Comparison of ENCODE assay signal across 9 cellular contexts in genomic region chr2:54601339-54601738, GRCh38.
A peak's percentile ranks its signal among the peaks of the same experiment; 100 is the strongest.
DNase-seq lines count a peak whose midpoint lies in the region; FAIRE-seq and TF ChIP-seq lines count a peak whose summit lies in the region.
"Had no signal": no experiment of that assay in that cellular context is flagged by ENCODE, and none has a peak within 500 bp of the region (broad histone marks: within the 10 kb centered on the region; RNA-seq: fewer than 3 reads in every experiment).

No MANE protein-coding gene starts in this region.

- peak overlapping the region in 12 of 21 experiments; percentile 18 to 87 (median 70) for H3K27ac ChIP-seq in skin epidermis
- no peak overlapping the region for H3K27ac ChIP-seq in prostate gland

- intact Hi-C loops in prostate gland (cut with DNase I), result no loop called here

- H3K36me3 ChIP-seq in prostate gland, result no peaks in the 10 kb centered on the region

- no peak for TF ChIP-seq POLR2A in prostate gland (IDR thresholded peaks at IDR 0.05)

- peak; percentile 98 for FAIRE-seq in RCC 7860 (lab: Jason Lieb, UNC)
- FAIRE-seq: G401.6 had no signal

- H3K4me3 ChIP-seq in skin epidermis, result no peak overlapping the region
- H3K4me3 ChIP-seq in prostate gland, result no peak overlapping the region

- DNase-seq in Daoy (ENCODE audit: low read depth) (peak; percentile 55), RCC 7860 (ENCODE audit: low spot score) (peak; percentile 98), fibroblast of peridontal ligament (ENCODE audit: extremely low read depth) (peak; percentile 61), NCI-H2107 treated with DMSO at 0.1 percent for 48 hours (lab: John Stamatoyannopoulos, UW; ENCODE audit: unreplicated experiment) (no peak), prostate gland (ENCODE audit: low spot score) (no peak), NCI-H2029 treated with DMSO at 0.1 percent for 48 hours (lab: John Stamatoyannopoulos, UW) (no peak)
- DNase-seq: stimulated activated naive CD4-positive, alpha-beta T cell had no signal

- no peak for TF ChIP-seq CTCF in prostate gland (IDR thresholded peaks at IDR 0.05)

- 66% methylated on average over 2 of the region's 2 CpGs for WGBS in prostate gland

- H3K9me3 ChIP-seq in prostate gland, result no peaks in the 10 kb centered on the region

- peaks cover 7% of the 10 kb centered on the region for H3K4me1 ChIP-seq in prostate gland (replicated peaks)

- H3K27me3 ChIP-seq in prostate gland (replicated peaks; ENCODE audit: insufficient read depth), result no peaks in the 10 kb centered on the region

Comparison
In these comparisons a context has a peak if more than half of its experiments do, and no peak if none do; other contexts are left out.
1. DNase-seq: peak in Daoy (single experiment), RCC 7860 (single experiment) and fibroblast of peridontal ligament (single experiment); none in NCI-H2107 treated with DMSO at 0.1 percent for 48 hours (single experiment), prostate gland (single experiment) and NCI-H2029 treated with DMSO at 0.1 percent for 48 hours (single experiment).
2. H3K27ac ChIP-seq: peak in skin epidermis (12 of 21); none in prostate gland (0 of 2).